ENCODE assay signal across 8 cellular contexts in the genomic region with DNA sequence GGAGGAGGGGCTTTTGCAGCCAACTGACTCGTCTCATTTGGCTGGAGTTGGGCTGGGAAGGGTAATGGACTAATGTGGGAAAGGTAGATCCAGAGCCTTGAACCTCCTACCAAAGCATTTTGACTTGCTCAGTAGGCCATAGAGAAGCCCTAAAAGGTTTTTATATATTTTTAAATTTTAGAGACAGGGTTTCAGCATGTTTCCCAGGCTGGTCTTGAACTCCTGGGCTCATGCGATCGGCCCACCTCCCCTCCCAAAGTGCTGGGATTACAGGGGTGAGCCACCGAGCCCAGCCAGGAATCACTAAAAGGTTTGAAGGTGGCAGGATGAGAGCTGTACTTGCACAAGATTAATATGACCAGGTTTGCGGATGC. TPM values are rescaled to one million over a fixed set of nuclear protein-coding genes. Genes with fewer than 3 reads are reported as not detected.
A peak's percentile ranks its signal among the peaks of the same experiment; 100 is the strongest.
DNase-seq lines count a peak whose midpoint lies in the region; ATAC-seq and TF ChIP-seq lines count a peak whose summit lies in the region.
"Had no signal": no experiment of that assay in that cellular context is flagged by ENCODE, and none has a peak within 500 bp of the region (broad histone marks: within the 10 kb centered on the region; RNA-seq: fewer than 3 reads in every experiment).

No MANE protein-coding gene starts in this region.

- DNase-seq in CD4-positive, CD25-positive, alpha-beta regulatory T cell, result no peak
- no peak for DNase-seq in GM23338 (ENCODE audit: low spot score)
- DNase-seq in activated T-helper 1 cell treated with anti-CD3 and anti-CD28 coated beads, Interleukin-12 subunit alpha, Interleukin-12 subunit beta, Interleukin-2, Interleukin-4 antibody, amounts not matched to agents 30 ng/mL and 10 ng/mL and 1 ng/mL, durations not matched to agents 14 hours and 24 hours and 36 hours (ENCODE audit: low spot score), result no peak
- no peak for DNase-seq in right cardiac atrium
- DNase-seq in COLO668 (lab: John Stamatoyannopoulos, UW; ENCODE audit: unreplicated experiment), result no peak
- DNase-seq: NCI-H187 treated with DMSO at 0.1 percent for 48 hours had no signal

- no peak for TF ChIP-seq CTCF in GM23338 (conservative IDR thresholded peaks at IDR 0.05; ENCODE audit: low read depth in 2 of 2)
- TF ChIP-seq CTCF in nephron (IDR thresholded peaks at IDR 0.05; ENCODE audit: unreplicated experiment in 3 of 3), result no peak

- intact Hi-C loops in activated T-helper 1 cell treated with anti-CD3 and anti-CD28 coated beads, Interleukin-12 subunit alpha, Interleukin-12 subunit beta, Interleukin-2, Interleukin-4 antibody, amounts not matched to agents 30 ng/mL and 10 ng/mL and 1 ng/mL, durations not matched to agents 14 hours and 24 hours and 36 hours (cut with micrococcal nuclease), result loop anchor here (5.0 kb wide), 1 partner anchor 1952 kb away; a partner anchor contains a TSS
- intact Hi-C loops in right cardiac atrium (cut with DNase I), result loop anchor here (2.0 to 10.0 kb wide), 6 partner anchors 102 to 314 kb away; no protein-coding TSS in a partner anchor

- H3K79me2 ChIP-seq in GM23338 (replicated peaks; ENCODE audit: insufficient read depth), result peaks cover 18% of the 10 kb centered on the region

- no peak overlapping the region for H3K27ac ChIP-seq in CD4-positive, CD25-positive, alpha-beta regulatory T cell (ENCODE audit: insufficient read depth, low read length, poor library complexity, severe bottlenecking)
- H3K27ac ChIP-seq in GM23338 (ENCODE audit: low read depth), result no peak overlapping the region
- H3K27ac ChIP-seq in right cardiac atrium (ENCODE audit: low read length), result no peak overlapping the region

- no peaks in the 10 kb centered on the region for H3K36me3 ChIP-seq in CD4-positive, CD25-positive, alpha-beta regulatory T cell (ENCODE audit: control insufficient read depth, insufficient read depth, low read length)
- H3K36me3 ChIP-seq in GM23338 (ENCODE audit: insufficient read depth), result no peaks in the 10 kb centered on the region

- H3K9me3 ChIP-seq in CD4-positive, CD25-positive, alpha-beta regulatory T cell (ENCODE audit: control insufficient read depth in 2 of 2, low read length in 2 of 2), result no peaks in the 10 kb centered on the region
- no peaks in the 10 kb centered on the region for H3K9me3 ChIP-seq in right cardiac atrium (ENCODE audit: control insufficient read depth, low read length)

- no peaks in the 10 kb centered on the region for H3K9me2 ChIP-seq in GM23338 (ENCODE audit: insufficient read depth)

- H3K36me3 Mint-ChIP-seq in CD4-positive, CD25-positive, alpha-beta regulatory T cell, result no peaks in the 10 kb centered on the region
- peaks cover 12% of the 10 kb centered on the region for H3K36me3 Mint-ChIP-seq in GM23338 (ENCODE audit: low read depth)
- H3K36me3 Mint-ChIP-seq in activated T-helper 1 cell treated with anti-CD3 and anti-CD28 coated beads, Interleukin-12 subunit alpha, Interleukin-12 subunit beta, Interleukin-2, Interleukin-4 antibody, amounts not matched to agents 30 ng/mL and 10 ng/mL and 1 ng/mL, durations not matched to agents 14 hours and 24 hours and 36 hours (ENCODE audit: low read depth), result peaks cover 1% of the 10 kb centered on the region
- peaks cover 4% of the 10 kb centered on the region for H3K36me3 Mint-ChIP-seq in nephron (ENCODE audit: low read depth)

- H3K9me3 Mint-ChIP-seq in CD4-positive, CD25-positive, alpha-beta regulatory T cell, result no peaks in the 10 kb centered on the region
- H3K9me3 Mint-ChIP-seq in GM23338, result peaks cover 9% of the 10 kb centered on the region; the same call in 2 of the 3 replicates
- no peaks in the 10 kb centered on the region for H3K9me3 Mint-ChIP-seq in activated T-helper 1 cell treated with anti-CD3 and anti-CD28 coated beads, Interleukin-12 subunit alpha, Interleukin-12 subunit beta, Interleukin-2, Interleukin-4 antibody, amounts not matched to agents 30 ng/mL and 10 ng/mL and 1 ng/mL, durations not matched to agents 14 hours and 24 hours and 36 hours
- no peaks in the 10 kb centered on the region for H3K9me3 Mint-ChIP-seq in nephron

- WGBS in right cardiac atrium, result 74% methylated on average over 5 of the region's 5 CpGs

- H3K4me3 Mint-ChIP-seq in CD4-positive, CD25-positive, alpha-beta regulatory T cell, result peak overlapping the region in 3 of 4 donors; percentile 66 to 96 (median 80)
- peak overlapping the region; percentile 48; the same call in 1 of the 3 replicates for H3K4me3 Mint-ChIP-seq in GM23338
- H3K4me3 Mint-ChIP-seq in activated T-helper 1 cell treated with anti-CD3 and anti-CD28 coated beads, Interleukin-12 subunit alpha, Interleukin-12 subunit beta, Interleukin-2, Interleukin-4 antibody, amounts not matched to agents 30 ng/mL and 10 ng/mL and 1 ng/mL, durations not matched to agents 14 hours and 24 hours and 36 hours, result peak overlapping the region; percentile 58
- peak overlapping the region; percentile 66 to 86 (median 74) for H3K4me3 Mint-ChIP-seq in nephron

- no peak for ATAC-seq in CD4-positive, CD25-positive, alpha-beta regulatory T cell (ENCODE audit: low read depth in 2 of 2)
- ATAC-seq in GM23338 (no peak), right cardiac atrium (no peak), HG02852 (IDR thresholded peaks at IDR 0.05; ENCODE audit: unreplicated experiment) (no peak)

- H3K27me3 ChIP-seq in CD4-positive, CD25-positive, alpha-beta regulatory T cell (ENCODE audit: control insufficient read depth, insufficient read depth, low read length), result no peaks in the 10 kb centered on the region
- H3K27me3 ChIP-seq in GM23338 (ENCODE audit: insufficient read depth) (no peaks in the 10 kb centered on the region), right cardiac atrium (ENCODE audit: control insufficient read depth, insufficient read depth) (no peaks in the 10 kb centered on the region)

- H4K20me1 ChIP-seq in GM23338 (replicated peaks; ENCODE audit: insufficient read depth), result no peaks in the 10 kb centered on the region

- H3K4me3 ChIP-seq in CD4-positive, CD25-positive, alpha-beta regulatory T cell (ENCODE audit: low read depth, low read length), result no peak overlapping the region
- H3K4me3 ChIP-seq in GM23338 (no peak overlapping the region), right cardiac atrium (ENCODE audit: low read length) (no peak overlapping the region)

- H3K4me1 Mint-ChIP-seq in CD4-positive, CD25-positive, alpha-beta regulatory T cell, result peaks cover 0 to 35% (median 27%) of the 10 kb centered on the region in 4 donors
- H3K4me1 Mint-ChIP-seq in GM23338 (peaks cover 33% of the 10 kb centered on the region), nephron (peaks cover 26% of the 10 kb centered on the region)
- peaks cover 29% of the 10 kb centered on the region for H3K4me1 Mint-ChIP-seq in activated T-helper 1 cell treated with anti-CD3 and anti-CD28 coated beads, Interleukin-12 subunit alpha, Interleukin-12 subunit beta, Interleukin-2, Interleukin-4 antibody, amounts not matched to agents 30 ng/mL and 10 ng/mL and 1 ng/mL, durations not matched to agents 14 hours and 24 hours and 36 hours (ENCODE audit: low read depth)

- H3K27ac Mint-ChIP-seq in CD4-positive, CD25-positive, alpha-beta regulatory T cell, result peak overlapping the region in 1 of 3 donors; percentile 18
- H3K27ac Mint-ChIP-seq in GM23338, result no peak overlapping the region
- H3K27ac Mint-ChIP-seq in activated T-helper 1 cell treated with anti-CD3 and anti-CD28 coated beads, Interleukin-12 subunit alpha, Interleukin-12 subunit beta, Interleukin-2, Interleukin-4 antibody, amounts not matched to agents 30 ng/mL and 10 ng/mL and 1 ng/mL, durations not matched to agents 14 hours and 24 hours and 36 hours, result no peak overlapping the region
- peak overlapping the region in 2 of 3 experiments; percentile 41 to 61 for H3K27ac Mint-ChIP-seq in nephron

- peaks cover 31% of the 10 kb centered on the region for H3K4me1 ChIP-seq in CD4-positive, CD25-positive, alpha-beta regulatory T cell (ENCODE audit: control insufficient read depth, insufficient read depth, low read length, poor library complexity, severe bottlenecking)
- H3K4me1 ChIP-seq in GM23338 (ENCODE audit: insufficient read depth), result peaks cover 16% of the 10 kb centered on the region
- peaks cover 2% of the 10 kb centered on the region for H3K4me1 ChIP-seq in right cardiac atrium (ENCODE audit: control insufficient read depth, insufficient read depth, low read length)

- peak overlapping the region; percentile 49; the same call in 1 of the 2 replicates for H3K4me2 ChIP-seq in GM23338

- peaks cover 5% of the 10 kb centered on the region for H3K27me3 Mint-ChIP-seq in CD4-positive, CD25-positive, alpha-beta regulatory T cell
- H3K27me3 Mint-ChIP-seq in GM23338 (ENCODE audit: insufficient read depth, low read depth, poor library complexity) (peaks cover 15% of the 10 kb centered on the region), nephron (ENCODE audit: low read depth) (peaks cover 5% of the 10 kb centered on the region)
- H3K27me3 Mint-ChIP-seq in activated T-helper 1 cell treated with anti-CD3 and anti-CD28 coated beads, Interleukin-12 subunit alpha, Interleukin-12 subunit beta, Interleukin-2, Interleukin-4 antibody, amounts not matched to agents 30 ng/mL and 10 ng/mL and 1 ng/mL, durations not matched to agents 14 hours and 24 hours and 36 hours (ENCODE audit: insufficient read depth), result peaks cover 2% of the 10 kb centered on the region

- H2AFZ ChIP-seq in GM23338, result peak overlapping the region; percentile 82; the same call in 1 of the 2 replicates

- H3F3A ChIP-seq in GM23338 (replicated peaks; ENCODE audit: low read depth), result peaks cover 21% of the 10 kb centered on the region; the same call in 1 of the 2 replicates

RNA-seq across cellular contexts. Expression of a gene that starts 2.0 kb away (rescaled TPM):
- 47.9 TPM for total RNA-seq in CD4-positive, CD25-positive, alpha-beta regulatory T cell
- polyA plus RNA-seq in CD4-positive, CD25-positive, alpha-beta regulatory T cell, result 10 to 100 TPM; 27.3 to 39.5 (median 39.0) TPM
- 22.8 and 32.6 TPM in 2 replicates for total RNA-seq in GM23338 (2014; rRNA removed; shearing (Covaris generic))
- polyA plus RNA-seq in GM23338 (2016; fragmentation: Nextera tagmentation; extraction: Ambion mirVana), result 21.6 and 23.0 TPM in 2 replicates
- 17.7 and 18.3 TPM in 2 replicates for total RNA-seq in activated T-helper 1 cell treated with anti-CD3 and anti-CD28 coated beads, Interleukin-12 subunit alpha, Interleukin-12 subunit beta, Interleukin-2, Interleukin-4 antibody, amounts not matched to agents 30 ng/mL and 10 ng/mL and 1 ng/mL, durations not matched to agents 14 hours and 24 hours and 36 hours
- 10 to 100 TPM; 17.0 to 29.7 (median 24.9) TPM for total RNA-seq in right cardiac atrium
- 8.6 TPM for polyA plus RNA-seq in right cardiac atrium

RNA-seq across cellular contexts. Expression of a gene that starts 8.7 kb away (rescaled TPM):
- 44.2 TPM for total RNA-seq in CD4-positive, CD25-positive, alpha-beta regulatory T cell
- 10 to 100 TPM; 31.7 to 42.7 (median 37.0) TPM for polyA plus RNA-seq in CD4-positive, CD25-positive, alpha-beta regulatory T cell
- 67.1 and 73.7 TPM in 2 replicates for total RNA-seq in GM23338 (2014; rRNA removed; shearing (Covaris generic))
- polyA plus RNA-seq in GM23338 (2016; fragmentation: Nextera tagmentation; extraction: Ambion mirVana), result 130 and 146 TPM in 2 replicates
- 87.4 TPM in 2 replicates for total RNA-seq in activated T-helper 1 cell treated with anti-CD3 and anti-CD28 coated beads, Interleukin-12 subunit alpha, Interleukin-12 subunit beta, Interleukin-2, Interleukin-4 antibody, amounts not matched to agents 30 ng/mL and 10 ng/mL and 1 ng/mL, durations not matched to agents 14 hours and 24 hours and 36 hours
- 10 to 100 TPM; 47.2 to 59.5 (median 51.4) TPM for total RNA-seq in right cardiac atrium
- polyA plus RNA-seq in right cardiac atrium, result 26.7 TPM

Comparison
In these comparisons a context has a peak if more than half of its experiments do, and no peak if none do; other contexts are left out.
1. H3K27ac Mint-ChIP-seq: peak in nephron (2 of 3); none in GM23338 (single experiment) and activated T-helper 1 cell treated with anti-CD3 and anti-CD28 coated beads, Interleukin-12 subunit alpha, Interleukin-12 subunit beta, Interleukin-2, Interleukin-4 antibody, amounts not matched to agents 30 ng/mL and 10 ng/mL and 1 ng/mL, durations not matched to agents 14 hours and 24 hours and 36 hours (single experiment).
2. Peak in every context shown above with its lines, with median percentiles within 50 percentile points of each other: H3K4me3 Mint-ChIP-seq.